In genomic region chr10:88897019-88897853, GRCh38 we compare ENCODE assay signal across 8 cellular contexts.
DNase-seq lines count a peak whose midpoint lies in the region; ATAC-seq and FAIRE-seq lines count a peak whose summit lies in the region.

No MANE protein-coding gene starts in this region.

- peak; percentile 13 for FAIRE-seq in islet of Langerhans (lab: Jason Lieb, UNC)

- peak; percentile 27 for DNase-seq in NCI-H510A treated with DMSO at 0.1 percent for 48 hours (lab: John Stamatoyannopoulos, UW)
- DNase-seq in NCI-H510A (lab: John Stamatoyannopoulos, UW), result no peak
- peak; percentile 26 to 45 for DNase-seq in activated CD4-positive, alpha-beta T cell treated with anti-CD3 and anti-CD28 coated beads, Interleukin-2, amount 50 U/mL, for 48 hours

- peaks cover 46% of the 10 kb centered on the region for H3K36me3 Mint-ChIP-seq in stimulated activated naive CD8-positive, alpha-beta T cell treated with anti-CD3 and anti-CD28 coated beads, Interleukin-15, Interleukin-2, amounts not matched to agents 100 ng/mL and 50 ng/mL, for 24 hours (ENCODE audit: low read depth)

- peaks cover 84% of the 10 kb centered on the region for H3K4me1 Mint-ChIP-seq in stimulated activated naive CD8-positive, alpha-beta T cell treated with anti-CD3 and anti-CD28 coated beads, Interleukin-15, Interleukin-2, amounts not matched to agents 100 ng/mL and 50 ng/mL, for 24 hours (ENCODE audit: low read depth)

- H3K27me3 Mint-ChIP-seq in stimulated activated naive CD8-positive, alpha-beta T cell treated with anti-CD3 and anti-CD28 coated beads, Interleukin-15, Interleukin-2, amounts not matched to agents 100 ng/mL and 50 ng/mL, for 24 hours, result no peaks in the 10 kb centered on the region

- H3K4me3 Mint-ChIP-seq in stimulated activated naive CD8-positive, alpha-beta T cell treated with anti-CD3 and anti-CD28 coated beads, Interleukin-15, Interleukin-2, amounts not matched to agents 100 ng/mL and 50 ng/mL, for 24 hours, result peak overlapping the region; percentile 76

- H3K9me3 Mint-ChIP-seq in stimulated activated naive CD8-positive, alpha-beta T cell treated with anti-CD3 and anti-CD28 coated beads, Interleukin-15, Interleukin-2, amounts not matched to agents 100 ng/mL and 50 ng/mL, for 24 hours, result no peaks in the 10 kb centered on the region

- H3K27ac Mint-ChIP-seq in stimulated activated naive CD8-positive, alpha-beta T cell treated with anti-CD3 and anti-CD28 coated beads, Interleukin-15, Interleukin-2, amounts not matched to agents 100 ng/mL and 50 ng/mL, for 24 hours, result peak overlapping the region; percentile 99

- ATAC-seq in GM19035 (IDR thresholded peaks at IDR 0.05; ENCODE audit: unreplicated experiment) (no peak), GM18870 (IDR thresholded peaks at IDR 0.05; ENCODE audit: unreplicated experiment) (no peak), GM21390 (IDR thresholded peaks at IDR 0.05; ENCODE audit: unreplicated experiment) (no peak)
